ENCODE assay signal across 18 cellular contexts in the genomic region with DNA sequence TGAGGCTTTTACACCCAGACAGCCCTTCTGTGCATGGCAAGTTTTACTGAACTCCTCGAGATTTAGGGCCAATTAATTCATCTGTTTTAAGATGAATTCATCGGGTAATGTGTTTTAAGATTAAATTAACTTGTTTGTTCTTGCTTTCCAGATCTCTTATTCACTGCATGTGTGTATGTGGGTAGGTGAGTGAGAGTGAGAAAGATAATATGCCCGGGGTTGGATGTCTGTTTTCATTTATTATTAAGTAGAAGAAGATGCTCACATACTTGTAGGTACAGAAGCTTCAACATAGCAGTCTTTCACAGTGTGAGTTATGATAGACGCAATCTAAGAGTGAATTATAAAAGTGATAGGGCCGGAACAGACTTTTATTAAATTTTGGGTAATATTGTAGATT.
DNase-seq lines count a peak whose midpoint lies in the region; ATAC-seq and TF ChIP-seq lines count a peak whose summit lies in the region.
"Had no signal": no experiment of that assay in that cellular context is flagged by ENCODE, and none has a peak within 500 bp of the region (broad histone marks: within the 10 kb centered on the region; RNA-seq: fewer than 3 reads in every experiment).

No MANE protein-coding gene starts in this region.

- TF ChIP-seq CTCF in SK-N-SH (IDR thresholded peaks at IDR 0.05) (no peak), brain (conservative IDR thresholded peaks at IDR 0.05) (no peak), thyroid gland (IDR thresholded peaks at IDR 0.05) (no peak)

- CTCF ChIA-PET in SK-N-SH (lab: Yijun Ruan, JAX) = interaction anchor here (1.1 to 1.3 kb wide), 2 partner anchors 9 to 11 kb away, joined by 3 to 4 read pairs; no protein-coding TSS in a partner anchor

- no peak overlapping the region for H3K4me2 ChIP-seq in SK-N-SH
- H3K4me2 ChIP-seq: A549; BLaER1 treated with 17β-estradiol and CSF1 and Interleukin-3, amounts not matched to agents 10 nM and 100 nM had no signal

- in situ Hi-C loops in G401 (cut with HindIII; ENCODE audit: low sequenced_read_pairs) = no loop called here

- 45% methylated on average over 5 of the region's 5 CpGs for WGBS in SK-N-SH (ENCODE audit: low lambda C conversion rate)
- 97% methylated on average over 5 of the region's 5 CpGs for WGBS in thyroid gland, 2 donors

- H3K9me3 ChIP-seq in SK-N-SH (no peaks in the 10 kb centered on the region), thyroid gland (no peaks in the 10 kb centered on the region)
- H3K9me3 ChIP-seq: A549, Caco-2 had no signal

- H3F3A ChIP-seq in SK-N-SH (replicated peaks; ENCODE audit: insufficient read depth) = no peaks in the 10 kb centered on the region

- peak overlapping the region in 2 of 5 experiments; percentile 72 to 77 for H3K4me3 Mint-ChIP-seq in brain
- H3K4me3 Mint-ChIP-seq: B cell; CD4-positive, alpha-beta T cell; CD8-positive, alpha-beta T cell had no signal

- H3K4me3 ChIP-seq in SK-N-SH (ENCODE audit: low read depth in 2 of 2, low read length in 1 of 2) (no peak overlapping the region), thyroid gland (replicated peaks in 1 of 3) (no peak overlapping the region)
- H3K4me3 ChIP-seq: A549; BLaER1 treated with 17β-estradiol and CSF1 and Interleukin-3, amounts not matched to agents 10 nM and 100 nM; GM12878 had no signal

- H3K27ac ChIP-seq in SK-N-SH (ENCODE audit: low read depth in 2 of 2, low read length in 1 of 2) = peak overlapping the region in 1 of 2 experiments; percentile 98; a peak in 2 of 4 replicates
- H3K27ac ChIP-seq in thyroid gland = no peak overlapping the region
- H3K27ac ChIP-seq: 22Rv1; A549; BLaER1 treated with 17β-estradiol and CSF1 and Interleukin-3, amounts not matched to agents 10 nM and 100 nM; C4-2B had no signal

- peaks cover 39% of the 10 kb centered on the region for H3K4me1 Mint-ChIP-seq in brain
- H3K4me1 Mint-ChIP-seq: B cell had no signal

- H3K9me3 Mint-ChIP-seq in brain = peaks cover 0 to 3% (median 0%) of the 10 kb centered on the region in 5 experiments
- H3K9me3 Mint-ChIP-seq: CD4-positive, alpha-beta T cell; CD8-positive, alpha-beta T cell had no signal

- no peak; the same call in 1 of the 2 replicates for TF ChIP-seq RAD21 in SK-N-SH (IDR thresholded peaks at IDR 0.05; ENCODE audit: low read length)

- peak in 1 of 2 experiments; percentile 78; a peak in 1 of 4 replicates for TF ChIP-seq EP300 in SK-N-SH (IDR thresholded peaks at IDR 0.05; ENCODE audit: borderline replicate concordance in 1 of 2, low read depth in 1 of 2, low read length in 1 of 2)

- no peaks in the 10 kb centered on the region for H3K79me2 ChIP-seq in SK-N-SH (ENCODE audit: insufficient read depth)

- DNase-seq in G401 (ENCODE audit: low spot score) = peak; percentile 55
- DNase-seq in SK-N-SH = peak; percentile 43
- DNase-seq in thyroid gland = no peak
- DNase-seq: AML-193; Caco-2; Calu3; CD4-positive, alpha-beta T cell; CD8-positive, alpha-beta T cell; DMS79 treated with DMSO at 0.1 percent for 48 hours; GDM1 had no signal

- H3K9me2 ChIP-seq in SK-N-SH = no peaks in the 10 kb centered on the region

- no peaks in the 10 kb centered on the region for H3K27me3 Mint-ChIP-seq in brain
- H3K27me3 Mint-ChIP-seq: B cell; CD4-positive, alpha-beta T cell had no signal

- no peak overlapping the region for H2AFZ ChIP-seq in SK-N-SH (ENCODE audit: low read depth)

- H3K27me3 ChIP-seq in SK-N-SH (ENCODE audit: insufficient read depth) (no peaks in the 10 kb centered on the region), thyroid gland (no peaks in the 10 kb centered on the region)
- H3K27me3 ChIP-seq: BLaER1 treated with 17β-estradiol and CSF1 and Interleukin-3, amounts not matched to agents 10 nM and 100 nM had no signal

- H3K36me3 ChIP-seq in SK-N-SH (replicated peaks in 1 of 2; ENCODE audit: control insufficient read depth in 1 of 2, insufficient read depth in 2 of 2, low read length in 1 of 2) (no peaks in the 10 kb centered on the region), thyroid gland (no peaks in the 10 kb centered on the region)

- no peak for TF ChIP-seq POLR2A in thyroid gland (IDR thresholded peaks at IDR 0.05)

- H3K4me1 ChIP-seq in SK-N-SH (ENCODE audit: control insufficient read depth in 1 of 2, insufficient read depth in 2 of 2, low read depth in 1 of 2, low read length in 1 of 2) (peaks cover 0 to 43% of the 10 kb centered on the region in 2 experiments; a peak in 2 of 4 replicates), thyroid gland (no peaks in the 10 kb centered on the region)
- H3K4me1 ChIP-seq: BLaER1 treated with 17β-estradiol and CSF1 and Interleukin-3, amounts not matched to agents 10 nM and 100 nM; Caco-2 had no signal

- no peak for ATAC-seq in HG03159 (IDR thresholded peaks at IDR 0.05; ENCODE audit: unreplicated experiment)
- ATAC-seq: A549; CD8-positive, alpha-beta T cell; GM12878 had no signal

- intact Hi-C loops in thyroid gland (cut with DNase I) = no loop called here

- POLR2A ChIA-PET in SK-N-SH (lab: Yijun Ruan, JAX) = no interaction called here

- peak overlapping the region in 4 of 5 experiments; percentile 29 to 96 (median 89) for H3K27ac Mint-ChIP-seq in brain
- H3K27ac Mint-ChIP-seq: B cell; CD4-positive, alpha-beta T cell; CD8-positive, alpha-beta T cell had no signal

- peaks cover 11% of the 10 kb centered on the region for H3K36me3 Mint-ChIP-seq in brain

- no peaks in the 10 kb centered on the region for H4K20me1 ChIP-seq in SK-N-SH (ENCODE audit: insufficient read depth)

- H3K9ac ChIP-seq in SK-N-SH = no peak overlapping the region
- H3K9ac ChIP-seq: BLaER1 treated with 17β-estradiol and CSF1 and Interleukin-3, amounts not matched to agents 10 nM and 100 nM had no signal

TF ChIP-seq in SK-N-SH, 30 proteins besides CTCF, POLR2A, EP300 and RAD21:
- peak; percentile 90 for TF ChIP-seq RCOR1 (IDR thresholded peaks at IDR 0.05; ENCODE audit: low read length)
- no peak for TF ChIP-seq MEF2A (IDR thresholded peaks at IDR 0.05; ENCODE audit: borderline replicate concordance, low read depth)
- TF ChIP-seq GATA2 (CRISPR knock-in tag; IDR thresholded peaks at IDR 0.05) = peak; percentile 53
- TF ChIP-seq SMC3 (IDR thresholded peaks at IDR 0.05; ENCODE audit: low read depth, low read length) = no peak
- no peak for TF ChIP-seq FOXM1 (IDR thresholded peaks at IDR 0.05; ENCODE audit: low read depth)
- no peak; the same call in 1 of the 2 replicates for TF ChIP-seq TCF12 (IDR thresholded peaks at IDR 0.05)
- no peak for TF ChIP-seq NFIC (IDR thresholded peaks at IDR 0.05; ENCODE audit: borderline replicate concordance)
- TF ChIP-seq MXI1 (IDR thresholded peaks at IDR 0.05; ENCODE audit: low read depth, low read length) = no peak
- no peak for TF ChIP-seq RFX5 (IDR thresholded peaks at IDR 0.05; ENCODE audit: low read length)
- TF ChIP-seq GABPA (IDR thresholded peaks at IDR 0.05; ENCODE audit: low read depth) = no peak
- TF ChIP-seq, protein P1, sequence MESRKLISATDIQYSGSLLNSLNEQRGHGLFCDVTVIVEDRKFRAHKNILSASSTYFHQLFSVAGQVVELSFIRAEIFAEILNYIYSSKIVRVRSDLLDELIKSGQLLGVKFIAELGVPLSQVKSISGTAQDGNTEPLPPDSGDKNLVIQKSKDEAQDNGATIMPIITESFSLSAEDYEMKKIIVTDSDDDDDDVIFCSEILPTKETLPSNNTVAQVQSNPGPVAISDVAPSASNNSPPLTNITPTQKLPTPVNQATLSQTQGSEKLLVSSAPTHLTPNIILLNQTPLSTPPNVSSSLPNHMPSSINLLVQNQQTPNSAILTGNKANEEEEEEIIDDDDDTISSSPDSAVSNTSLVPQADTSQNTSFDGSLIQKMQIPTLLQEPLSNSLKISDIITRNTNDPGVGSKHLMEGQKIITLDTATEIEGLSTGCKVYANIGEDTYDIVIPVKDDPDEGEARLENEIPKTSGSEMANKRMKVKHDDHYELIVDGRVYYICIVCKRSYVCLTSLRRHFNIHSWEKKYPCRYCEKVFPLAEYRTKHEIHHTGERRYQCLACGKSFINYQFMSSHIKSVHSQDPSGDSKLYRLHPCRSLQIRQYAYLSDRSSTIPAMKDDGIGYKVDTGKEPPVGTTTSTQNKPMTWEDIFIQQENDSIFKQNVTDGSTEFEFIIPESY (IDR thresholded peaks at IDR 0.05; ENCODE audit: borderline replicate concordance, low read depth) = no peak
- no peak for TF ChIP-seq FOSL2 (IDR thresholded peaks at IDR 0.05; ENCODE audit: borderline replicate concordance, low read depth)
- TF ChIP-seq TEAD4 (IDR thresholded peaks at IDR 0.05; ENCODE audit: borderline replicate concordance, insufficient read depth) = no peak
- no peak for TF ChIP-seq POLR2AphosphoS5 (IDR thresholded peaks at IDR 0.05; ENCODE audit: low read depth, low read length)
- TF ChIP-seq CHD2 (IDR thresholded peaks at IDR 0.05; ENCODE audit: low read length, partially characterized antibody) = no peak
- TF ChIP-seq, protein P2, sequence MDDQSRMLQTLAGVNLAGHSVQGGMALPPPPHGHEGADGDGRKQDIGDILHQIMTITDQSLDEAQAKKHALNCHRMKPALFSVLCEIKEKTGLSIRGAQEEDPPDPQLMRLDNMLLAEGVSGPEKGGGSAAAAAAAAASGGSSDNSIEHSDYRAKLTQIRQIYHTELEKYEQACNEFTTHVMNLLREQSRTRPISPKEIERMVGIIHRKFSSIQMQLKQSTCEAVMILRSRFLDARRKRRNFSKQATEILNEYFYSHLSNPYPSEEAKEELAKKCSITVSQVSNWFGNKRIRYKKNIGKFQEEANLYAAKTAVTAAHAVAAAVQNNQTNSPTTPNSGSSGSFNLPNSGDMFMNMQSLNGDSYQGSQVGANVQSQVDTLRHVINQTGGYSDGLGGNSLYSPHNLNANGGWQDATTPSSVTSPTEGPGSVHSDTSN (IDR thresholded peaks at IDR 0.05) = no peak

Comparison
In these comparisons a context has a peak if more than half of its experiments do, and no peak if none do; other contexts are left out.
1. DNase-seq: peak in G401 (single experiment) and SK-N-SH (single experiment); none in thyroid gland (0 of 2).